In genomic region chr18:54532222-54532621, GRCh38 we compare ENCODE assay signal across 1 cellular context.
TF ChIP-seq lines count a peak whose summit lies in the region.

No MANE protein-coding gene starts in this region.

TF ChIP-seq in WTC11, 78 proteins besides CTCF, POLR2A, EP300 and RAD21 (continued from another document):
- TF ChIP-seq FOXP4 (CRISPR knock-in tag; IDR thresholded peaks at IDR 0.05) = no peak
- no peak for TF ChIP-seq NR2C2 (CRISPR knock-in tag; IDR thresholded peaks at IDR 0.05)
- TF ChIP-seq GABPB1 (CRISPR knock-in tag; IDR thresholded peaks at IDR 0.05) = no peak
- TF ChIP-seq ZNF263 (CRISPR knock-in tag; IDR thresholded peaks at IDR 0.05; ENCODE audit: low read depth) = no peak
- no peak for TF ChIP-seq GRHL2 (CRISPR knock-in tag; IDR thresholded peaks at IDR 0.05; ENCODE audit: insufficient replicate concordance, severe bottlenecking)
- peak; percentile 43; the same call in 1 of the 2 replicates for TF ChIP-seq MAX (CRISPR knock-in tag; IDR thresholded peaks at IDR 0.05)
- TF ChIP-seq ZNF416 (CRISPR knock-in tag; IDR thresholded peaks at IDR 0.05) = no peak
- no peak for TF ChIP-seq FOXJ3 (CRISPR knock-in tag; IDR thresholded peaks at IDR 0.05; ENCODE audit: borderline replicate concordance)
- no peak for TF ChIP-seq JAZF1 (CRISPR knock-in tag; IDR thresholded peaks at IDR 0.05)
- no peak for TF ChIP-seq ZNF138 (CRISPR knock-in tag; conservative IDR thresholded peaks at IDR 0.05)
- TF ChIP-seq NR3C1 (CRISPR knock-in tag; conservative IDR thresholded peaks at IDR 0.05; ENCODE audit: low read depth) = no peak
- no peak for TF ChIP-seq ETV6 (CRISPR knock-in tag; IDR thresholded peaks at IDR 0.05)
- no peak for TF ChIP-seq AR (CRISPR knock-in tag; IDR thresholded peaks at IDR 0.05)
- TF ChIP-seq, protein P1, sequence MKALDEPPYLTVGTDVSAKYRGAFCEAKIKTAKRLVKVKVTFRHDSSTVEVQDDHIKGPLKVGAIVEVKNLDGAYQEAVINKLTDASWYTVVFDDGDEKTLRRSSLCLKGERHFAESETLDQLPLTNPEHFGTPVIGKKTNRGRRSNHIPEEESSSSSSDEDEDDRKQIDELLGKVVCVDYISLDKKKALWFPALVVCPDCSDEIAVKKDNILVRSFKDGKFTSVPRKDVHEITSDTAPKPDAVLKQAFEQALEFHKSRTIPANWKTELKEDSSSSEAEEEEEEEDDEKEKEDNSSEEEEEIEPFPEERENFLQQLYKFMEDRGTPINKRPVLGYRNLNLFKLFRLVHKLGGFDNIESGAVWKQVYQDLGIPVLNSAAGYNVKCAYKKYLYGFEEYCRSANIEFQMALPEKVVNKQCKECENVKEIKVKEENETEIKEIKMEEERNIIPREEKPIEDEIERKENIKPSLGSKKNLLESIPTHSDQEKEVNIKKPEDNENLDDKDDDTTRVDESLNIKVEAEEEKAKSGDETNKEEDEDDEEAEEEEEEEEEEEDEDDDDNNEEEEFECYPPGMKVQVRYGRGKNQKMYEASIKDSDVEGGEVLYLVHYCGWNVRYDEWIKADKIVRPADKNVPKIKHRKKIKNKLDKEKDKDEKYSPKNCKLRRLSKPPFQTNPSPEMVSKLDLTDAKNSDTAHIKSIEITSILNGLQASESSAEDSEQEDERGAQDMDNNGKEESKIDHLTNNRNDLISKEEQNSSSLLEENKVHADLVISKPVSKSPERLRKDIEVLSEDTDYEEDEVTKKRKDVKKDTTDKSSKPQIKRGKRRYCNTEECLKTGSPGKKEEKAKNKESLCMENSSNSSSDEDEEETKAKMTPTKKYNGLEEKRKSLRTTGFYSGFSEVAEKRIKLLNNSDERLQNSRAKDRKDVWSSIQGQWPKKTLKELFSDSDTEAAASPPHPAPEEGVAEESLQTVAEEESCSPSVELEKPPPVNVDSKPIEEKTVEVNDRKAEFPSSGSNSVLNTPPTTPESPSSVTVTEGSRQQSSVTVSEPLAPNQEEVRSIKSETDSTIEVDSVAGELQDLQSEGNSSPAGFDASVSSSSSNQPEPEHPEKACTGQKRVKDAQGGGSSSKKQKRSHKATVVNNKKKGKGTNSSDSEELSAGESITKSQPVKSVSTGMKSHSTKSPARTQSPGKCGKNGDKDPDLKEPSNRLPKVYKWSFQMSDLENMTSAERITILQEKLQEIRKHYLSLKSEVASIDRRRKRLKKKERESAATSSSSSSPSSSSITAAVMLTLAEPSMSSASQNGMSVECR (CRISPR knock-in tag; IDR thresholded peaks at IDR 0.05; ENCODE audit: borderline replicate concordance) = 0 out of 2 replicates have a peak, but pooled peaks have one; percentile 23
- no peak for TF ChIP-seq RELA (CRISPR knock-in tag; IDR thresholded peaks at IDR 0.05; ENCODE audit: borderline replicate concordance)
- TF ChIP-seq, protein P2, sequence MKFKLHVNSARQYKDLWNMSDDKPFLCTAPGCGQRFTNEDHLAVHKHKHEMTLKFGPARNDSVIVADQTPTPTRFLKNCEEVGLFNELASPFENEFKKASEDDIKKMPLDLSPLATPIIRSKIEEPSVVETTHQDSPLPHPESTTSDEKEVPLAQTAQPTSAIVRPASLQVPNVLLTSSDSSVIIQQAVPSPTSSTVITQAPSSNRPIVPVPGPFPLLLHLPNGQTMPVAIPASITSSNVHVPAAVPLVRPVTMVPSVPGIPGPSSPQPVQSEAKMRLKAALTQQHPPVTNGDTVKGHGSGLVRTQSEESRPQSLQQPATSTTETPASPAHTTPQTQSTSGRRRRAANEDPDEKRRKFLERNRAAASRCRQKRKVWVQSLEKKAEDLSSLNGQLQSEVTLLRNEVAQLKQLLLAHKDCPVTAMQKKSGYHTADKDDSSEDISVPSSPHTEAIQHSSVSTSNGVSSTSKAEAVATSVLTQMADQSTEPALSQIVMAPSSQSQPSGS (CRISPR knock-in tag; IDR thresholded peaks at IDR 0.05; ENCODE audit: borderline replicate concordance, low read depth) = no peak
- TF ChIP-seq TEAD4 (CRISPR knock-in tag; IDR thresholded peaks at IDR 0.05) = peak; percentile 61; the same call in 1 of the 2 replicates
- TF ChIP-seq PRRX2 (CRISPR knock-in tag; IDR thresholded peaks at IDR 0.05) = no peak
- TF ChIP-seq, protein P3, sequence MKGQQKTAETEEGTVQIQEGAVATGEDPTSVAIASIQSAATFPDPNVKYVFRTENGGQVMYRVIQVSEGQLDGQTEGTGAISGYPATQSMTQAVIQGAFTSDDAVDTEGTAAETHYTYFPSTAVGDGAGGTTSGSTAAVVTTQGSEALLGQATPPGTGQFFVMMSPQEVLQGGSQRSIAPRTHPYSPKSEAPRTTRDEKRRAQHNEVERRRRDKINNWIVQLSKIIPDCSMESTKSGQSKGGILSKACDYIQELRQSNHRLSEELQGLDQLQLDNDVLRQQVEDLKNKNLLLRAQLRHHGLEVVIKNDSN (CRISPR knock-in tag; IDR thresholded peaks at IDR 0.05) = 0 out of 2 replicates have a peak, but pooled peaks have one; percentile 20
- no peak for TF ChIP-seq TCF7 (CRISPR knock-in tag; IDR thresholded peaks at IDR 0.05; ENCODE audit: low read depth)
